In the genomic region with DNA sequence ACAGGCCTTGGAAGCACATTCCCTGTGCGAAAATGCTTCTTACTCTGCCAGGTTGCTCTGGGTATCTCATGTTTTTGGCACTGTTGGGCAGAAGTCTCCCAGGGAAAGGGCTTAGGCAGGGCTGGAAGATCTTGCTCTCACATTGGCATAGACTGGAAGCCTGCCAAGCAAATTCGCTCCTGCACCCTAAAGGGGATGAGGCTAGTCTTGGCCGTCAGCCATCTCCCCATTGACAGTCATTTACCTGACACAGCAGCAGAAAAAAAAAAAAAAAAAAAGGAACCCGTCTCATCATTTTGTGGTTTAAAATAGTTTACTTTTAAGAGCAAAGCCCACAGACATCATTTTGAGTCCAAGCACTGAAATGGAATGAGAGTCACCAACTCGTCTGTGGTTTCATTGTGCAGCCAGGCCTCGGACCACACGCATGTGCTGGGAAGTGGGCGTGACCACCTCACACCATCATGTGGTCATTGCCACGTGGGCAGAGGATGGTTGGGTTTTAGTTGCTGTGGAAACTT, we compare ENCODE assay signal across 11 cellular contexts.
DNase-seq lines count a peak whose midpoint lies in the region; ATAC-seq and TF ChIP-seq lines count a peak whose summit lies in the region.
"Had no signal": no experiment of that assay in that cellular context is flagged by ENCODE, and none has a peak within 500 bp of the region (broad histone marks: within the 10 kb centered on the region; RNA-seq: fewer than 3 reads in every experiment).

No MANE protein-coding gene starts in this region.

- no peak overlapping the region for H3K4me2 ChIP-seq in hepatocyte

- H3K27ac Mint-ChIP-seq in activated T-cell treated with anti-CD3 and anti-CD28 coated beads, Interleukin-2, amount 50 U/mL, for 72 hours = peak overlapping the region; percentile 82
- H3K27ac Mint-ChIP-seq: CD4-positive, CD25-positive, alpha-beta regulatory T cell had no signal

- no peaks in the 10 kb centered on the region for H4K20me1 ChIP-seq in hepatocyte (ENCODE audit: insufficient read depth, poor library complexity, severe bottlenecking)

- H3K79me2 ChIP-seq in hepatocyte = no peaks in the 10 kb centered on the region

- H3K27me3 ChIP-seq in hepatocyte = no peaks in the 10 kb centered on the region

- no peak for TF ChIP-seq CTCF in hepatocyte (IDR thresholded peaks at IDR 0.05; ENCODE audit: poor library complexity)

- peak; percentile 71 for DNase-seq in activated CD8-positive, alpha-beta memory T cell treated with anti-CD3 and anti-CD28 coated beads, Interleukin-2, amount 50 U/mL, for 48 hours
- no peak for DNase-seq in activated CD8-positive, alpha-beta memory T cell treated with anti-CD3 and anti-CD28 coated beads for 24 hours
- DNase-seq in NCI-H187 (lab: John Stamatoyannopoulos, UW) (peak; percentile 78 to 92), hepatocyte (ENCODE audit: low spot score) (no peak), NOMO-1 (lab: John Stamatoyannopoulos, UW; ENCODE audit: unreplicated experiment in 2 of 2) (no peak)
- DNase-seq in activated T-cell treated with anti-CD3 and anti-CD28 coated beads, Interleukin-2, amount 50 U/mL, for 72 hours = peak; percentile 60 to 77
- DNase-seq in stimulated activated CD8-positive, alpha-beta memory T cell treated with anti-CD3 and anti-CD28 coated beads, Interleukin-4, amount 100 ng/mL, for 24 hours (ENCODE audit: low read depth) = peak; percentile 5
- DNase-seq: CD4-positive, CD25-positive, alpha-beta regulatory T cell; left cardiac atrium had no signal

- H3K9me2 ChIP-seq in hepatocyte (replicated peaks; ENCODE audit: insufficient read depth) = no peaks in the 10 kb centered on the region

- H3K36me3 Mint-ChIP-seq in activated T-cell treated with anti-CD3 and anti-CD28 coated beads, Interleukin-2, amount 50 U/mL, for 72 hours (ENCODE audit: insufficient read depth in 2 of 2) = no peaks in the 10 kb centered on the region
- H3K36me3 Mint-ChIP-seq: CD4-positive, CD25-positive, alpha-beta regulatory T cell had no signal

- H3K9me3 Mint-ChIP-seq in activated T-cell treated with anti-CD3 and anti-CD28 coated beads, Interleukin-2, amount 50 U/mL, for 72 hours = peaks cover 2 to 3% of the 10 kb centered on the region in 2 donors

- peak overlapping the region; percentile 41 to 48 for H3K4me3 Mint-ChIP-seq in activated T-cell treated with anti-CD3 and anti-CD28 coated beads, Interleukin-2, amount 50 U/mL, for 72 hours
- H3K4me3 Mint-ChIP-seq: CD4-positive, CD25-positive, alpha-beta regulatory T cell had no signal

- H3K9me3 ChIP-seq in hepatocyte (ENCODE audit: low read depth) = no peaks in the 10 kb centered on the region

- H2AFZ ChIP-seq in hepatocyte = no peak overlapping the region

- no peak overlapping the region for H3K27ac ChIP-seq in hepatocyte
- H3K27ac ChIP-seq: cardiac muscle cell had no signal

- no peaks in the 10 kb centered on the region for H3K36me3 ChIP-seq in hepatocyte (replicated peaks; ENCODE audit: insufficient read depth, low read depth)
- H3K36me3 ChIP-seq: cardiac muscle cell had no signal

- 85% methylated on average over 9 of the region's 9 CpGs for WGBS in hepatocyte (ENCODE audit: low lambda C conversion rate, missing lambda C conversion rate)

- peaks cover 20% of the 10 kb centered on the region for H3K4me1 Mint-ChIP-seq in activated T-cell treated with anti-CD3 and anti-CD28 coated beads, Interleukin-2, amount 50 U/mL, for 72 hours (ENCODE audit: low read depth)
- H3K4me1 Mint-ChIP-seq: CD4-positive, CD25-positive, alpha-beta regulatory T cell had no signal

- no peak overlapping the region for H3K4me3 ChIP-seq in hepatocyte
- H3K4me3 ChIP-seq: cardiac muscle cell had no signal

- no peaks in the 10 kb centered on the region for H3K4me1 ChIP-seq in hepatocyte (ENCODE audit: insufficient read depth)

- ATAC-seq in activated T-cell treated with anti-CD3 and anti-CD28 coated beads, Interleukin-2, amount 50 U/mL, for 72 hours (replicated peaks in 1 of 2) = peak; percentile 71 to 73
- no peak for ATAC-seq in GM18858 (IDR thresholded peaks at IDR 0.05; ENCODE audit: unreplicated experiment)

- H3K27me3 Mint-ChIP-seq in activated T-cell treated with anti-CD3 and anti-CD28 coated beads, Interleukin-2, amount 50 U/mL, for 72 hours (ENCODE audit: low read depth) = peaks cover 15% of the 10 kb centered on the region
- H3K27me3 Mint-ChIP-seq: CD4-positive, CD25-positive, alpha-beta regulatory T cell had no signal

Comparison
In these comparisons a context has a peak if more than half of its experiments do, and no peak if none do; other contexts are left out.
1. DNase-seq: peak in activated CD8-positive, alpha-beta memory T cell treated with anti-CD3 and anti-CD28 coated beads, Interleukin-2, amount 50 U/mL, for 48 hours (single experiment), NCI-H187 (2 of 2), activated T-cell treated with anti-CD3 and anti-CD28 coated beads, Interleukin-2, amount 50 U/mL, for 72 hours (2 of 2) and stimulated activated CD8-positive, alpha-beta memory T cell treated with anti-CD3 and anti-CD28 coated beads, Interleukin-4, amount 100 ng/mL, for 24 hours (single experiment); none in activated CD8-positive, alpha-beta memory T cell treated with anti-CD3 and anti-CD28 coated beads for 24 hours (single experiment), hepatocyte (single experiment) and NOMO-1 (0 of 2).